20 cellular contexts compared by ENCODE assay signal in genomic region chr13:100954430-100955361, GRCh38.
DNase-seq lines count a peak whose midpoint lies in the region; TF ChIP-seq lines count a peak whose summit lies in the region.
"Had no signal": no experiment of that assay in that cellular context is flagged by ENCODE, and none has a peak within 500 bp of the region (broad histone marks: within the 10 kb centered on the region; RNA-seq: fewer than 3 reads in every experiment).

No MANE protein-coding gene starts in this region.

- no peak for TF ChIP-seq POLR2A in ovary (IDR thresholded peaks at IDR 0.05)

- no peak overlapping the region for H3K4me3 ChIP-seq in ovary
- H3K4me3 ChIP-seq: lower lobe of right lung, spleen, tibial nerve had no signal

- no peaks in the 10 kb centered on the region for H3K36me3 ChIP-seq in ovary
- H3K36me3 ChIP-seq: lower lobe of right lung, spleen, tibial nerve had no signal

- TF ChIP-seq CTCF in ovary (IDR thresholded peaks at IDR 0.05) = no peak

- no peaks in the 10 kb centered on the region for H3K27me3 ChIP-seq in ovary
- H3K27me3 ChIP-seq: spleen, tibial nerve had no signal

- intact Hi-C loops in ovary (cut with DNase I) = no loop called here

- peaks cover 0 to 3% of the 10 kb centered on the region in 2 donors for H3K9me3 ChIP-seq in ovary
- H3K9me3 ChIP-seq: lower lobe of right lung, spleen, tibial nerve had no signal

- H3K4me1 ChIP-seq in ovary (ENCODE audit: insufficient read depth) = no peaks in the 10 kb centered on the region
- H3K4me1 ChIP-seq: lower lobe of right lung, spleen, tibial nerve had no signal

- no peak for TF ChIP-seq EP300 in ovary (IDR thresholded peaks at IDR 0.05)

- WGBS in ovary, 3 donors = 69 to 73% (median 72%) methylated on average over 9 of the region's 9 CpGs

- DNase-seq in DMS 273 (lab: John Stamatoyannopoulos, UW; ENCODE audit: unreplicated experiment) (peak; percentile 42), DMS 273 treated with DMSO at 0.1 percent for 48 hours (lab: John Stamatoyannopoulos, UW) (no peak), NCI-H2081 treated with DMSO at 0.1 percent for 48 hours (lab: John Stamatoyannopoulos, UW) (peak; percentile 49), RPMI7951 (ENCODE audit: low read depth) (peak; percentile 31), retina (peak; percentile 33), ovary (no peak), glomerular visceral epithelial cell (ENCODE audit: extremely low spot score) (no peak), NCI-H1436 treated with DMSO at 0.1 percent for 48 hours (lab: John Stamatoyannopoulos, UW) (no peak)
- DNase-seq: activated CD4-positive, alpha-beta T cell treated with anti-CD3 and anti-CD28 coated beads for 36 hours; activated gamma-delta T cell treated with Interleukin-2 at 50 U/mL for 16 hours; anterior cingulate cortex; lower lobe of right lung; naive thymus-derived CD4-positive, alpha-beta T cell; NCI-H2029 treated with DMSO at 0.1 percent for 48 hours; posterior cingulate gyrus; spleen had no signal

- no peak overlapping the region for H3K27ac ChIP-seq in ovary
- H3K27ac ChIP-seq: 22Rv1, epithelial cell of prostate, KMS-11, lower lobe of right lung, spleen, tibial nerve had no signal

Comparison
In these comparisons a context has a peak if more than half of its experiments do, and no peak if none do; other contexts are left out.
1. DNase-seq: peak in DMS 273 (single experiment), NCI-H2081 treated with DMSO at 0.1 percent for 48 hours (single experiment), RPMI7951 (single experiment) and retina (single experiment); none in DMS 273 treated with DMSO at 0.1 percent for 48 hours (single experiment), ovary (0 of 5), glomerular visceral epithelial cell (single experiment) and NCI-H1436 treated with DMSO at 0.1 percent for 48 hours (single experiment).